ENCODE assay signal across 11 cellular contexts in genomic region chr11:268716-269145, GRCh38. TPM values are rescaled to one million over a fixed set of nuclear protein-coding genes. Genes with fewer than 3 reads are reported as not detected.
DNase-seq lines count a peak whose midpoint lies in the region; ATAC-seq and TF ChIP-seq lines count a peak whose summit lies in the region.
"Not testable (repeated sequence)": the region's sequence is repeated elsewhere in the genome, so short reads cannot be mapped to it uniquely, and the experiment has no call there.
"Had no signal": no experiment of that assay in that cellular context is flagged by ENCODE, and none has a peak within 500 bp of the region (broad histone marks: within the 10 kb centered on the region; RNA-seq: fewer than 3 reads in every experiment).

No MANE protein-coding gene starts in this region.

- H3K4me3 ChIP-seq in HFF-Myc (replicated peaks; ENCODE audit: low read depth, low read length); SK-N-SH (ENCODE audit: low read depth in 2 of 2, low read length in 1 of 2); right cardiac atrium (ENCODE audit: low read length): not testable (repeated sequence)
- peak overlapping the region; percentile 2; the same call in 1 of the 2 replicates for H3K4me3 ChIP-seq in HUES6 (ENCODE audit: low read depth, low read length)
- H3K4me3 ChIP-seq in psoas muscle: peak overlapping the region; percentile 21

- H3K36me3 ChIP-seq in HUES6 (ENCODE audit: control insufficient read depth, insufficient read depth, low read length); SK-N-SH (replicated peaks in 1 of 2; ENCODE audit: control insufficient read depth in 1 of 2, insufficient read depth in 2 of 2, low read length in 1 of 2); psoas muscle (ENCODE audit: insufficient read depth in 1 of 2, low read depth in 1 of 2): not testable (repeated sequence)

- CTCF ChIA-PET in SK-N-SH (lab: Yijun Ruan, JAX): interaction anchor here (0.6 to 2.4 kb wide), 4 partner anchors 17 to 61 kb away, joined by 3 to 19 read pairs (median 4); no protein-coding TSS in a partner anchor

- H3K9me2 ChIP-seq in SK-N-SH: not testable (repeated sequence)

- H3K4me1 ChIP-seq in HUES6 (ENCODE audit: control insufficient read depth, insufficient read depth, low read length): peaks cover 11% of the 10 kb centered on the region; the same call in 1 of the 2 replicates
- H3K4me1 ChIP-seq in SK-N-SH (ENCODE audit: control insufficient read depth in 1 of 2, insufficient read depth in 2 of 2, low read depth in 1 of 2, low read length in 1 of 2); right cardiac atrium (ENCODE audit: control insufficient read depth, insufficient read depth, low read length); psoas muscle: not testable (repeated sequence)

- not testable (repeated sequence) for H3K9ac ChIP-seq in HUES6 (ENCODE audit: low read length); SK-N-SH

- not testable (repeated sequence) for H3K27ac ChIP-seq in HUES6 (ENCODE audit: low read depth, low read length); SK-N-SH (ENCODE audit: low read depth in 2 of 2, low read length in 1 of 2); right cardiac atrium (ENCODE audit: low read length)
- peak overlapping the region; percentile 50 for H3K27ac ChIP-seq in psoas muscle

- H3K27me3 ChIP-seq in HUES6 (ENCODE audit: control insufficient read depth, insufficient read depth, low read length); SK-N-SH (ENCODE audit: insufficient read depth); right cardiac atrium (ENCODE audit: control insufficient read depth, insufficient read depth): not testable (repeated sequence)
- H3K27me3 ChIP-seq in psoas muscle (ENCODE audit: insufficient read depth in 3 of 3, low read length in 2 of 3): peaks cover 0 to 25% (median 3%) of the 10 kb centered on the region in 3 donors

- H4K20me1 ChIP-seq in SK-N-SH (ENCODE audit: insufficient read depth): not testable (repeated sequence)

- H3K27ac Mint-ChIP-seq in activated naive CD8-positive, alpha-beta T cell treated with anti-CD3 and anti-CD28 coated beads, Interleukin-2, amount 10 ng/mL, durations not matched to agents 7 days and 5 days: peak overlapping the region; percentile 96

- H3K9me3 Mint-ChIP-seq in activated naive CD8-positive, alpha-beta T cell treated with anti-CD3 and anti-CD28 coated beads, Interleukin-2, amount 10 ng/mL, durations not matched to agents 7 days and 5 days: not testable (repeated sequence)

- H3K4me2 ChIP-seq in SK-N-SH: peak overlapping the region; percentile 11

- H3K36me3 Mint-ChIP-seq in activated naive CD8-positive, alpha-beta T cell treated with anti-CD3 and anti-CD28 coated beads, Interleukin-2, amount 10 ng/mL, durations not matched to agents 7 days and 5 days: not testable (repeated sequence)

- 20% methylated on average over 15 of the region's 16 CpGs for WGBS in SK-N-SH (ENCODE audit: low lambda C conversion rate)
- 59% methylated on average over 16 of the region's 16 CpGs for WGBS in right cardiac atrium
- 39 to 42% (median 41%) methylated on average over 16 of the region's 16 CpGs for WGBS in psoas muscle, 3 donors

- H3K27me3 Mint-ChIP-seq in activated naive CD8-positive, alpha-beta T cell treated with anti-CD3 and anti-CD28 coated beads, Interleukin-2, amount 10 ng/mL, durations not matched to agents 7 days and 5 days: not testable (repeated sequence)

- H3K4me1 Mint-ChIP-seq in activated naive CD8-positive, alpha-beta T cell treated with anti-CD3 and anti-CD28 coated beads, Interleukin-2, amount 10 ng/mL, durations not matched to agents 7 days and 5 days: peaks cover 25% of the 10 kb centered on the region

- peak; percentile 50 for ATAC-seq in GM18517 (IDR thresholded peaks at IDR 0.05; ENCODE audit: unreplicated experiment)
- peak; percentile 41 for ATAC-seq in activated naive CD8-positive, alpha-beta T cell treated with anti-CD3 and anti-CD28 coated beads, Interleukin-2, amount 10 ng/mL, durations not matched to agents 7 days and 5 days (ENCODE audit: low read depth)
- peak; percentile 62 to 73 for ATAC-seq in right cardiac atrium
- peak; percentile 49 to 79 (median 72) for ATAC-seq in psoas muscle

- TF ChIP-seq CTCF in HFF-Myc (IDR thresholded peaks at IDR 0.05; ENCODE audit: low read depth, low read length, missing control alignments); psoas muscle (IDR thresholded peaks at IDR 0.05): not testable (repeated sequence)
- TF ChIP-seq CTCF in SK-N-SH (IDR thresholded peaks at IDR 0.05): peak; percentile 21; the same call in 1 of the 2 replicates

- not testable (repeated sequence) for H3K9me3 ChIP-seq in HUES6 (ENCODE audit: control insufficient read depth, insufficient read depth, low read depth, low read length); SK-N-SH; right cardiac atrium (ENCODE audit: control insufficient read depth, low read length); psoas muscle

- not testable (repeated sequence) for H3K79me2 ChIP-seq in SK-N-SH (ENCODE audit: insufficient read depth)

- 0 out of 2 replicates have a peak overlapping the region, but pooled peaks have one; percentile 38 for H2AFZ ChIP-seq in SK-N-SH (ENCODE audit: low read depth)

- POLR2A ChIA-PET in SK-N-SH (lab: Yijun Ruan, JAX): interaction anchor here (1.2 kb wide), 1 partner anchor 61 kb away, joined by 3 read pairs; the partner anchor contains the start of genes BET1L and RIC8A
- POLR2A ChIA-PET in activated naive CD8-positive, alpha-beta T cell treated with anti-CD3 and anti-CD28 coated beads, Interleukin-2, amount 10 ng/mL, durations not matched to agents 7 days and 5 days (lab: Charles Lee): interaction anchor here (0.8 to 4.7 kb wide), 15 partner anchors 15 to 240 kb away, joined by 3 to 336 read pairs (median 15); partner anchors contain the start of genes BET1L, IFITM2, NLRP6 and PGGHG

- not testable (repeated sequence) for TF ChIP-seq EP300 in SK-N-SH (IDR thresholded peaks at IDR 0.05; ENCODE audit: borderline replicate concordance in 1 of 2, low read depth in 1 of 2, low read length in 1 of 2)

- intact Hi-C loops in right cardiac atrium (cut with DNase I); psoas muscle (cut with DNase I): not testable (repeated sequence)

- not testable (repeated sequence) for TF ChIP-seq RAD21 in SK-N-SH (IDR thresholded peaks at IDR 0.05; ENCODE audit: low read length)

- H3F3A ChIP-seq in SK-N-SH (replicated peaks; ENCODE audit: insufficient read depth): peaks cover 12% of the 10 kb centered on the region

- H3K4me3 Mint-ChIP-seq in activated naive CD8-positive, alpha-beta T cell treated with anti-CD3 and anti-CD28 coated beads, Interleukin-2, amount 10 ng/mL, durations not matched to agents 7 days and 5 days: peak overlapping the region; percentile 91

- DNase-seq in AG08395 (ENCODE audit: low spot score) (peak; percentile 70), HFF-Myc (ENCODE audit: extremely low read depth, low read depth) (peak; percentile 16), SK-N-SH (peak; percentile 67), right cardiac atrium (peak in 2 of 3 donors; percentile 74 to 82), psoas muscle (peak in 1 of 2 donors; percentile 78)
- peak; percentile 69 for DNase-seq in activated naive CD8-positive, alpha-beta T cell treated with anti-CD3 and anti-CD28 coated beads, Interleukin-2, amount 10 ng/mL, durations not matched to agents 7 days and 5 days

RNA-seq across cellular contexts. Expression of gene NLRP6, which starts 9.5 kb away (rescaled TPM):
- polyA plus RNA-seq in SK-N-SH (2012; rRNA removed) (not detected in 2 replicates), right cardiac atrium (0.02 TPM), psoas muscle (under 1 TPM in 2 of 3 donors, not detected in 1; 0.03 to 0.04 TPM)
- polyA plus RNA-seq in SK-N-SH (2012; cell fraction: cytosol; rRNA removed): not detected in 2 replicates
- 0.05 TPM in 1 of 2 replicates, not detected in the other for polyA plus RNA-seq in SK-N-SH (2012; cell fraction: nucleus; rRNA removed)
- 10 to 100 TPM; 32.1 to 34.0 TPM for total RNA-seq in activated naive CD8-positive, alpha-beta T cell treated with anti-CD3 and anti-CD28 coated beads, Interleukin-2, amount 10 ng/mL, durations not matched to agents 7 days and 5 days
- total RNA-seq in right cardiac atrium (under 1 TPM in 2 of 4 donors, not detected in 2; 0.11 to 0.24 TPM), psoas muscle (under 1 TPM in 2 of 4 donors, not detected in 2; 0.10 to 0.17 TPM)
- total RNA-seq: dermis microvascular lymphatic vessel endothelial cell, pulmonary artery endothelial cell had no signal

RNA-seq across cellular contexts. Expression of gene PGGHG, which starts 20.2 kb away (rescaled TPM):
- polyA plus RNA-seq in SK-N-SH (2012; rRNA removed) (19.9 and 26.5 TPM in 2 replicates), right cardiac atrium (18.7 TPM), psoas muscle (1 to 10 TPM; 2.7 to 8.6 (median 4.0) TPM)
- 1.5 and 2.6 TPM in 2 replicates for polyA plus RNA-seq in SK-N-SH (2012; cell fraction: cytosol; rRNA removed)
- polyA plus RNA-seq in SK-N-SH (2012; cell fraction: nucleus; rRNA removed): 251 and 265 TPM in 2 replicates
- 100 to 1,000 TPM; 641 to 664 TPM for total RNA-seq in activated naive CD8-positive, alpha-beta T cell treated with anti-CD3 and anti-CD28 coated beads, Interleukin-2, amount 10 ng/mL, durations not matched to agents 7 days and 5 days
- total RNA-seq in right cardiac atrium (10 to 100 TPM in 3 of 4 donors, 1 to 10 TPM in 1; 9.9 to 15.8 (median 11.9) TPM), psoas muscle (1 to 10 TPM; 2.9 to 5.1 (median 3.9) TPM)

RNA-seq across cellular contexts. Expression of gene IFITM5, which starts 30.6 kb away (rescaled TPM):
- polyA plus RNA-seq in SK-N-SH (2012; rRNA removed) (not detected in 2 replicates), right cardiac atrium (not detected), psoas muscle (not detected)
- polyA plus RNA-seq in SK-N-SH (2012; cell fraction: cytosol; rRNA removed): not detected in 2 replicates
- not detected in 2 replicates for polyA plus RNA-seq in SK-N-SH (2012; cell fraction: nucleus; rRNA removed)
- not detected for total RNA-seq in activated naive CD8-positive, alpha-beta T cell treated with anti-CD3 and anti-CD28 coated beads, Interleukin-2, amount 10 ng/mL, durations not matched to agents 7 days and 5 days
- total RNA-seq in right cardiac atrium (not detected), psoas muscle (not detected)
- total RNA-seq: dermis microvascular lymphatic vessel endothelial cell; pulmonary artery endothelial cell; T-helper 2 cell treated with Interferon-gamma antibody and Interleukin-4, amounts not matched to agents 100 ng/mL and 5 ng/mL, for 36 hours had no signal

RNA-seq across cellular contexts. Expression of gene PSMD13, which starts 32.0 kb away (rescaled TPM):
- 196 and 227 TPM in 2 replicates for polyA plus RNA-seq in SK-N-SH (2012; rRNA removed)
- polyA plus RNA-seq in SK-N-SH (2012; cell fraction: cytosol; rRNA removed): 193 and 211 TPM in 2 replicates
- polyA plus RNA-seq in SK-N-SH (2012; cell fraction: nucleus; rRNA removed): 229 and 300 TPM in 2 replicates
- total RNA-seq in activated naive CD8-positive, alpha-beta T cell treated with anti-CD3 and anti-CD28 coated beads, Interleukin-2, amount 10 ng/mL, durations not matched to agents 7 days and 5 days: 100 to 1,000 TPM; 130 to 131 TPM
- 10 to 100 TPM; 76.8 to 92.9 (median 85.9) TPM for total RNA-seq in right cardiac atrium
- 106 TPM for polyA plus RNA-seq in right cardiac atrium
- total RNA-seq in psoas muscle: 100 to 1,000 TPM; 108 to 190 (median 149) TPM
- polyA plus RNA-seq in psoas muscle: 100 to 1,000 TPM; 171 to 265 (median 258) TPM

RNA-seq across cellular contexts. Expression of gene SIRT3, which starts 32.6 kb away (rescaled TPM):
- polyA plus RNA-seq in SK-N-SH (2012; rRNA removed) (34.4 and 40.1 TPM in 2 replicates), right cardiac atrium (23.9 TPM), psoas muscle (10 to 100 TPM; 10.4 to 14.7 (median 12.3) TPM)
- 16.1 and 20.4 TPM in 2 replicates for polyA plus RNA-seq in SK-N-SH (2012; cell fraction: cytosol; rRNA removed)
- 94.1 and 124 TPM in 2 replicates for polyA plus RNA-seq in SK-N-SH (2012; cell fraction: nucleus; rRNA removed)
- 10 to 100 TPM; 24.3 to 25.2 TPM for total RNA-seq in activated naive CD8-positive, alpha-beta T cell treated with anti-CD3 and anti-CD28 coated beads, Interleukin-2, amount 10 ng/mL, durations not matched to agents 7 days and 5 days
- total RNA-seq in right cardiac atrium (10 to 100 TPM; 18.5 to 32.5 (median 27.1) TPM), psoas muscle (10 to 100 TPM; 15.0 to 23.2 (median 16.7) TPM)

Comparison
In these comparisons a context has a peak if more than half of its experiments do, and no peak if none do; other contexts are left out.
1. RNA of gene NLRP6, which starts 9.5 kb away (total RNA-seq): 32.1 to 34.0 TPM in activated naive CD8-positive, alpha-beta T cell treated with anti-CD3 and anti-CD28 coated beads, Interleukin-2, amount 10 ng/mL, durations not matched to agents 7 days and 5 days; 0.11 to 0.24 TPM in right cardiac atrium and 0.10 to 0.17 TPM in psoas muscle; every median in the first group is over 10 times any median in the second.
2. RNA of gene PGGHG, which starts 20.2 kb away (total RNA-seq): 641 to 664 TPM in activated naive CD8-positive, alpha-beta T cell treated with anti-CD3 and anti-CD28 coated beads, Interleukin-2, amount 10 ng/mL, durations not matched to agents 7 days and 5 days; 9.9 to 15.8 TPM in right cardiac atrium and 2.9 to 5.1 TPM in psoas muscle; every median in the first group is over 10 times any median in the second.
3. Peak in every context shown above with its lines, with median percentiles within 50 percentile points of each other: ATAC-seq.